9 cellular contexts compared by ENCODE assay signal in genomic region chr20:48295445-48295903, GRCh38.
DNase-seq lines count a peak whose midpoint lies in the region; ATAC-seq and TF ChIP-seq lines count a peak whose summit lies in the region.
"Had no signal": no experiment of that assay in that cellular context is flagged by ENCODE, and none has a peak within 500 bp of the region (broad histone marks: within the 10 kb centered on the region; RNA-seq: fewer than 3 reads in every experiment).

No MANE protein-coding gene starts in this region.

- TF ChIP-seq EP300 in upper lobe of left lung (IDR thresholded peaks at IDR 0.05), result peak in 1 of 4 donors; percentile 5

- H3K36me3 ChIP-seq in upper lobe of left lung, result no peaks in the 10 kb centered on the region
- H3K36me3 ChIP-seq: BLaER1 had no signal

- no peaks in the 10 kb centered on the region for H3K27me3 ChIP-seq in upper lobe of left lung
- H3K27me3 ChIP-seq: BLaER1 had no signal

- peaks cover 17 to 22% (median 18%) of the 10 kb centered on the region in 4 donors for H3K4me1 ChIP-seq in upper lobe of left lung

- TF ChIP-seq CTCF in upper lobe of left lung (IDR thresholded peaks at IDR 0.05), result peak in 4 of 6 experiments; percentile 10 to 40 (median 12)

- H3K9me3 ChIP-seq in upper lobe of left lung, result peaks cover 0 to 3% (median 0%) of the 10 kb centered on the region in 4 donors

- DNase-seq in NCI-H1092 treated with DMSO at 0.1 percent for 48 hours (lab: John Stamatoyannopoulos, UW), result peak; percentile 23
- no peak for DNase-seq in NCI-H1092 (lab: John Stamatoyannopoulos, UW)
- DNase-seq in astrocyte of the hippocampus (ENCODE audit: low read depth, low spot score), result peak; percentile 96
- DNase-seq in islet precursor cell, result peak; percentile 96
- DNase-seq in upper lobe of left lung, result no peak
- no peak for DNase-seq in SHP77 (lab: John Stamatoyannopoulos, UW)
- no peak for DNase-seq in stimulated activated CD4-positive, alpha-beta T cell treated with anti-CD3 and anti-CD28 coated beads, Interleukin-2, amount 100 ng/mL, for 24 hours
- no peak for DNase-seq in NOMO-1 (lab: John Stamatoyannopoulos, UW; ENCODE audit: unreplicated experiment in 2 of 2)

- peak; percentile 78 to 85 for ATAC-seq in upper lobe of left lung (ENCODE audit: low FRiP score in 2 of 2)

- no peak overlapping the region for H3K4me3 ChIP-seq in upper lobe of left lung
- H3K4me3 ChIP-seq: BLaER1 had no signal

- peak overlapping the region in 1 of 4 donors; percentile 1 for H3K27ac ChIP-seq in upper lobe of left lung
- H3K27ac ChIP-seq: BLaER1 had no signal

- no peak for TF ChIP-seq POLR2A in upper lobe of left lung (IDR thresholded peaks at IDR 0.05)

- WGBS in upper lobe of left lung, 2 donors, result 34 to 53% methylated on average over 5 of the region's 5 CpGs

Comparison
In these comparisons a context has a peak if more than half of its experiments do, and no peak if none do; other contexts are left out.
1. DNase-seq: peak in NCI-H1092 treated with DMSO at 0.1 percent for 48 hours (single experiment), astrocyte of the hippocampus (single experiment) and islet precursor cell (single experiment); none in NCI-H1092 (single experiment), upper lobe of left lung (0 of 2), SHP77 (0 of 2), stimulated activated CD4-positive, alpha-beta T cell treated with anti-CD3 and anti-CD28 coated beads, Interleukin-2, amount 100 ng/mL, for 24 hours (0 of 2) and NOMO-1 (0 of 2).